In genomic region chr10:100624298-100624697, GRCh38 we compare ENCODE assay signal across 29 cellular contexts.
"Had no signal": no experiment of that assay in that cellular context is flagged by ENCODE, and none has a peak within 500 bp of the region (broad histone marks: within the 10 kb centered on the region; RNA-seq: fewer than 3 reads in every experiment).

No MANE protein-coding gene starts in this region.

- H3K27me3 ChIP-seq: ascending aorta had no signal

- DNase-seq: activated CD4-positive, alpha-beta memory T cell treated with anti-CD3 and anti-CD28 coated beads for 36 hours; activated CD4-positive, alpha-beta T cell treated with anti-CD3 and anti-CD28 coated beads for 36 hours; activated CD4-positive, alpha-beta T cell treated with anti-CD3 and anti-CD28 coated beads, Interleukin-2, amount 10 ng/mL, durations not matched to agents 24 days and 14 days; activated CD4-positive, CD25-positive, alpha-beta regulatory T cell; activated CD4-positive, CD25-positive, alpha-beta regulatory T cell treated with anti-CD3 and anti-CD28 coated beads, Interleukin-2, amount 50 U/mL, for 72 hours; activated CD8-positive, alpha-beta memory T cell treated with anti-CD3 and anti-CD28 coated beads, Interleukin-2, amount 10 ng/mL, durations not matched to agents 7 days and 5 days; activated CD8-positive, alpha-beta memory T cell treated with anti-CD3 and anti-CD28 coated beads, Interleukin-2, amount 50 U/mL, for 4 hours; activated CD8-positive, alpha-beta T cell treated with anti-CD3 and anti-CD28 coated beads, Interleukin-2, amount 10 ng/mL, durations not matched to agents 7 days and 5 days; activated effector memory CD4-positive, alpha-beta T cell treated with anti-CD3 and anti-CD28 coated beads, Interleukin-2, amount 50 U/mL, for 16 hours; activated naive CD4-positive, alpha-beta T cell treated with anti-CD3 and anti-CD28 coated beads for 36 hours; activated naive CD8-positive, alpha-beta T cell treated with anti-CD3 and anti-CD28 coated beads for 36 hours; activated naive CD8-positive, alpha-beta T cell treated with anti-CD3 and anti-CD28 coated beads, Interleukin-2, amount 50 U/mL, for 24 hours; activated T-cell treated with anti-CD3 and anti-CD28 coated beads, Interleukin-2, amount 50 U/mL, for 1 hour; activated T-cell treated with anti-CD3 and anti-CD28 coated beads, Interleukin-2, amount 50 U/mL, for 48 hours; adrenal gland; amygdala; central memory CD4-positive, alpha-beta T cell; cerebellar nuclear complex; dorsolateral prefrontal cortex; effector memory CD4-positive, alpha-beta T cell; foreskin fibroblast; T-helper 1 cell; T-helper 17 cell; T1000 had no signal

- H3K4me1 ChIP-seq: adrenal gland, ascending aorta, breast epithelium had no signal

- H3K36me3 ChIP-seq: adrenal gland, ascending aorta, breast epithelium, cardiac muscle cell had no signal

- H3K27ac ChIP-seq: adrenal gland, ascending aorta, breast epithelium, cardiac muscle cell, coronary artery, dorsolateral prefrontal cortex had no signal

- H3K4me3 ChIP-seq: adrenal gland, ascending aorta, breast epithelium, cardiac muscle cell, coronary artery, dorsolateral prefrontal cortex had no signal

- ATAC-seq: activated CD4-positive, alpha-beta T cell treated with anti-CD3 and anti-CD28 coated beads for 36 hours; activated CD8-positive, alpha-beta memory T cell treated with anti-CD3 and anti-CD28 coated beads, Interleukin-2, amount 10 ng/mL, durations not matched to agents 7 days and 5 days; activated CD8-positive, alpha-beta T cell treated with anti-CD3 and anti-CD28 coated beads, Interleukin-2, amount 10 ng/mL, durations not matched to agents 7 days and 5 days; activated naive CD8-positive, alpha-beta T cell treated with anti-CD3 and anti-CD28 coated beads, Interleukin-2, amount 50 U/mL, for 24 hours; esophagus mucosa; T-helper 17 cell had no signal

- H3K9me3 ChIP-seq: adrenal gland, ascending aorta, breast epithelium had no signal
